9 cellular contexts compared by ENCODE assay signal in genomic region chr19:40611096-40611495, GRCh38. TPM values are rescaled to one million over a fixed set of nuclear protein-coding genes. Genes with fewer than 3 reads are reported as not detected.
DNase-seq lines count a peak whose midpoint lies in the region; ATAC-seq and TF ChIP-seq lines count a peak whose summit lies in the region.
"Had no signal": no experiment of that assay in that cellular context is flagged by ENCODE, and none has a peak within 500 bp of the region (broad histone marks: within the 10 kb centered on the region; RNA-seq: fewer than 3 reads in every experiment).

No MANE protein-coding gene starts in this region.

- H3K27me3 ChIP-seq in Karpas-422 (ENCODE audit: low read length), result no peaks in the 10 kb centered on the region

- TF ChIP-seq CTCF in AG10803 (conservative IDR thresholded peaks at IDR 0.05; ENCODE audit: low read length) (no peak), mucosa of descending colon (IDR thresholded peaks at IDR 0.05) (no peak)

- no peaks in the 10 kb centered on the region for H3K9me2 ChIP-seq in Karpas-422 (replicated peaks; ENCODE audit: insufficient read depth, low read length)

- H3K4me3 Mint-ChIP-seq in activated naive CD8-positive, alpha-beta T cell treated with anti-CD3 and anti-CD28 coated beads for 36 hours, result peak overlapping the region; percentile 78

- no peak overlapping the region for H2AFZ ChIP-seq in Karpas-422 (ENCODE audit: low read length)

- H3K4me1 ChIP-seq in Karpas-422 (ENCODE audit: low read length) (peaks cover 47% of the 10 kb centered on the region), mucosa of descending colon (ENCODE audit: low read depth) (peaks cover 56% of the 10 kb centered on the region)

- H3K27me3 Mint-ChIP-seq in activated naive CD8-positive, alpha-beta T cell treated with anti-CD3 and anti-CD28 coated beads for 36 hours, result no peaks in the 10 kb centered on the region

- DNase-seq in AG10803 (ENCODE audit: low read depth), result no peak
- DNase-seq in Karpas-422, result no peak
- DNase-seq in activated naive CD8-positive, alpha-beta T cell treated with anti-CD3 and anti-CD28 coated beads for 36 hours, result no peak
- DNase-seq in mucosa of descending colon, result peak; percentile 64 to 83 (median 81)
- no peak for DNase-seq in midbrain (lab: John Stamatoyannopoulos, UW)
- no peak for DNase-seq in T-helper 9 cell
- DNase-seq in middle frontal gyrus (ENCODE audit: extremely low spot score, low spot score), result no peak
- no peak for DNase-seq in left lobe of liver (ENCODE audit: low spot score)

- H3K9me3 Mint-ChIP-seq in activated naive CD8-positive, alpha-beta T cell treated with anti-CD3 and anti-CD28 coated beads for 36 hours, result no peaks in the 10 kb centered on the region

- H3K4me3 ChIP-seq in AG10803 (ENCODE audit: low read length), result peak overlapping the region; percentile 57
- H3K4me3 ChIP-seq in Karpas-422 (ENCODE audit: low read length), result peak overlapping the region; percentile 68; the same call in 1 of the 2 replicates
- no peak overlapping the region for H3K4me3 ChIP-seq in mucosa of descending colon
- H3K4me3 ChIP-seq: smooth muscle cell had no signal

- peak; percentile 21 for ATAC-seq in mucosa of descending colon
- no peak for ATAC-seq in left lobe of liver

- H4K20me1 ChIP-seq in Karpas-422 (ENCODE audit: insufficient read depth, low read depth, low read length), result 0 out of 2 replicates have a peak, but pooled peaks cover 3% of the 10 kb centered on the region

- no peaks in the 10 kb centered on the region for H3K79me2 ChIP-seq in Karpas-422 (ENCODE audit: low read length)

- peaks cover 44% of the 10 kb centered on the region for H3K4me1 Mint-ChIP-seq in activated naive CD8-positive, alpha-beta T cell treated with anti-CD3 and anti-CD28 coated beads for 36 hours

- peak overlapping the region; percentile 87 for H3K27ac Mint-ChIP-seq in activated naive CD8-positive, alpha-beta T cell treated with anti-CD3 and anti-CD28 coated beads for 36 hours

- peak overlapping the region; percentile 71 for H3K9ac ChIP-seq in Karpas-422 (ENCODE audit: low read length)

- peaks cover 23% of the 10 kb centered on the region for H3K36me3 Mint-ChIP-seq in activated naive CD8-positive, alpha-beta T cell treated with anti-CD3 and anti-CD28 coated beads for 36 hours

- intact Hi-C loops in mucosa of descending colon (cut with DNase I, micrococcal nuclease), result no loop called here

- no peak overlapping the region for H3K27ac ChIP-seq in Karpas-422 (ENCODE audit: low read length)

- H3K36me3 ChIP-seq in Karpas-422 (ENCODE audit: insufficient read depth, low read length), result no peaks in the 10 kb centered on the region
- no peaks in the 10 kb centered on the region for H3K36me3 ChIP-seq in mucosa of descending colon (ENCODE audit: low read depth)

- peak overlapping the region; percentile 81 for H3K4me2 ChIP-seq in Karpas-422 (ENCODE audit: low read depth, low read length, poor library complexity, severe bottlenecking)

- H3K9me3 ChIP-seq in Karpas-422 (ENCODE audit: low read length) (no peaks in the 10 kb centered on the region), mucosa of descending colon (no peaks in the 10 kb centered on the region)

RNA-seq across cellular contexts. Expression of gene LTBP4, which starts 9.9 kb away (rescaled TPM):
- total RNA-seq in Karpas-422 (2014; rRNA removed; shearing (Covaris generic); ENCODE audit: low replicate concordance), result 9.6 and 25.9 TPM in 2 replicates
- total RNA-seq in activated naive CD8-positive, alpha-beta T cell treated with anti-CD3 and anti-CD28 coated beads for 36 hours, result 100 to 1,000 TPM in 1 of 2 experiments, 10 to 100 TPM in 1; 99.3 to 102 TPM
- total RNA-seq in mucosa of descending colon (100 to 1,000 TPM; 141 to 244 (median 160) TPM), left lobe of liver (41.6 TPM)

RNA-seq across cellular contexts. Expression of gene SHKBP1, which starts 34.4 kb away (rescaled TPM):
- total RNA-seq in Karpas-422 (2014; rRNA removed; shearing (Covaris generic); ENCODE audit: low replicate concordance), result 49.7 and 98.2 TPM in 2 replicates
- total RNA-seq in activated naive CD8-positive, alpha-beta T cell treated with anti-CD3 and anti-CD28 coated beads for 36 hours, result 10 to 100 TPM; 71.1 to 74.5 TPM
- total RNA-seq in mucosa of descending colon (10 to 100 TPM; 58.1 to 70.6 (median 62.2) TPM), left lobe of liver (15.2 TPM)

Comparison
In these comparisons a context has a peak if more than half of its experiments do, and no peak if none do; other contexts are left out.
1. DNase-seq: peak in mucosa of descending colon (3 of 3); none in AG10803 (single experiment), Karpas-422 (single experiment), activated naive CD8-positive, alpha-beta T cell treated with anti-CD3 and anti-CD28 coated beads for 36 hours (single experiment), midbrain (single experiment), T-helper 9 cell (single experiment), middle frontal gyrus (single experiment) and left lobe of liver (single experiment).